Comparison of ENCODE assay signal across 19 cellular contexts in the genomic region with DNA sequence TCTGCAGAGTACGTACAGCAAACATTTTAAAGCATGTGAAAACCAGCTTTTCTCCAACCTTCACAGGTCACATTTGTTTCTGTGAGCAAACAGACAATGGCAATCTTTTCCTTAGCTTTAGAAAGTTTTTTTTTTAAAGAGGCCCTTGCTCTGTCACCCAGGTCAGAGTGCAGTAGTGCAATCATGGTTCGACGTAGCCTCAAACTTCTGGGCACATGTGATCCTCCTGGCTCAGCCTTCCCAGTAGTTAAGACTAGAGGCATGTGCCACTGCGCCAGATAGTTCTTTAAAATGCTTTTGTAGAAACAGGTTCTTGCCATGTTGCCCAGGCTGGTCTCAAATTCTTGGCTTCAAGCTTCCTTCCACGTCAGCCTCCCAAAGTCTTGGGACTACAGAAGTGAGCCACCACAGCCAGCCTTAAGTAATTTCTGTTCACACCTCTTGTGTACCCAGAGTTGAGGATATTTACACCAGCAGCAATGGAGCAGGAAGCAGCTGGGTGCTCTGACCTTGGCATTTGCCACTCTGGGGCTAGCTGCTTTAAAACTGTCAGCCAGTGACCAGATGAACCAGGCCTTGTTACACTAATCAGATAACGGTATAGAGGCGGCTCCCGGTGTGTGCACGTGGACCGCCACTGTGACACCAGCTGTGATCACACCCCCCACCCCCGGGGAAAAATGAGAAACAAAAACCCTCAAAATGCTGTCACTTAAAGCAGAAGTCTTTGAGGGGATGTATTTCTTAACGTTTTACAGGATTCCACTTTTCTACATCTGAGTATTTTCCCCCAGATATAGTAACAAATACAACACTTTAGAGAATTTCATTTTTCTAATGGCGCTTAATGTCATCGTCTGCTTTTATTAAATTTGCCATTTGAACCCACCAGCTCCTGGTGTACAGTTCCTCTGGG.
"Had no signal": no experiment of that assay in that cellular context is flagged by ENCODE, and none has a peak within 500 bp of the region (broad histone marks: within the 10 kb centered on the region; RNA-seq: fewer than 3 reads in every experiment).

No MANE protein-coding gene starts in this region.

- H3K27me3 Mint-ChIP-seq: activated T-cell treated with anti-CD3 and anti-CD28 coated beads, Interleukin-2, amount 50 U/mL, for 24 hours; brain; dendritic cell treated with granulocyte-macrophage colony-stimulating factor and Interleukin-4, amounts not matched to agents 40 ng/mL and 50 ng/mL, for 4 days; stimulated activated memory B cell treated with anti-CD40 and anti-IgM and Interleukin-4, amounts not matched to agents 10 μg/mL and 1 μg/mL and 100 μg/mL, for 72 hours had no signal

- H3K27ac ChIP-seq: lower lobe of right lung, neutrophil, right atrium auricular region, tibial nerve had no signal

- H3K36me3 ChIP-seq: lower lobe of right lung, neutrophil, right atrium auricular region had no signal

- DNase-seq: activated CD4-positive, alpha-beta T cell treated with anti-CD3 and anti-CD28 coated beads for 1 hour; activated CD4-positive, alpha-beta T cell treated with anti-CD3 and anti-CD28 coated beads, Interleukin-2, amount 50 U/mL, for 48 hours; activated CD8-positive, alpha-beta memory T cell treated with anti-CD3 and anti-CD28 coated beads, Interleukin-2, amount 10 ng/mL, durations not matched to agents 7 days and 5 days; activated effector memory CD4-positive, alpha-beta T cell treated with anti-CD3 and anti-CD28 coated beads, Interleukin-2, amount 50 U/mL, for 16 hours; activated T-cell treated with anti-CD3 and anti-CD28 coated beads, Interleukin-2, amount 50 U/mL, for 24 hours; amygdala; erythroblast; left cardiac atrium; lower lobe of right lung; naive thymus-derived CD4-positive, alpha-beta T cell; posterior cingulate gyrus; T-helper 2 cell had no signal

- H3K4me1 Mint-ChIP-seq: activated CD8-positive, alpha-beta memory T cell treated with anti-CD3 and anti-CD28 coated beads, Interleukin-2, amount 10 ng/mL, durations not matched to agents 7 days and 5 days; stimulated activated memory B cell treated with anti-CD40 and anti-IgM and Interleukin-4, amounts not matched to agents 10 μg/mL and 1 μg/mL and 100 μg/mL, for 72 hours had no signal

- H3K27ac Mint-ChIP-seq: activated CD8-positive, alpha-beta memory T cell treated with anti-CD3 and anti-CD28 coated beads, Interleukin-2, amount 10 ng/mL, durations not matched to agents 7 days and 5 days; activated naive CD4-positive, alpha-beta T cell treated with anti-CD3 and anti-CD28 coated beads, Interleukin-2, amount 50 U/mL, for 72 hours; activated T-cell treated with anti-CD3 and anti-CD28 coated beads, Interleukin-2, amount 50 U/mL, for 24 hours; dendritic cell treated with granulocyte-macrophage colony-stimulating factor and Interleukin-4, amounts not matched to agents 40 ng/mL and 50 ng/mL, for 4 days; stimulated activated memory B cell treated with anti-CD40 and anti-IgM and Interleukin-4, amounts not matched to agents 10 μg/mL and 1 μg/mL and 100 μg/mL, for 72 hours had no signal

- H3K9me3 ChIP-seq: lower lobe of right lung, right atrium auricular region, tibial nerve had no signal

- H3K4me1 ChIP-seq: lower lobe of right lung, right atrium auricular region had no signal

- H3K36me3 Mint-ChIP-seq: stimulated activated memory B cell treated with anti-CD40 and anti-IgM and Interleukin-4, amounts not matched to agents 10 μg/mL and 1 μg/mL and 100 μg/mL, for 72 hours had no signal

- H3K27me3 ChIP-seq: neutrophil, right atrium auricular region, tibial nerve had no signal

- H3K4me3 Mint-ChIP-seq: activated CD8-positive, alpha-beta memory T cell treated with anti-CD3 and anti-CD28 coated beads, Interleukin-2, amount 10 ng/mL, durations not matched to agents 7 days and 5 days; activated T-cell treated with anti-CD3 and anti-CD28 coated beads, Interleukin-2, amount 50 U/mL, for 24 hours; brain; dendritic cell treated with granulocyte-macrophage colony-stimulating factor and Interleukin-4, amounts not matched to agents 40 ng/mL and 50 ng/mL, for 4 days; naive thymus-derived CD4-positive, alpha-beta T cell; stimulated activated memory B cell treated with anti-CD40 and anti-IgM and Interleukin-4, amounts not matched to agents 10 μg/mL and 1 μg/mL and 100 μg/mL, for 72 hours had no signal

- H3K4me3 ChIP-seq: lower lobe of right lung, right atrium auricular region, tibial nerve had no signal

- ATAC-seq: activated CD8-positive, alpha-beta memory T cell treated with anti-CD3 and anti-CD28 coated beads, Interleukin-2, amount 10 ng/mL, durations not matched to agents 7 days and 5 days; activated naive CD4-positive, alpha-beta T cell treated with anti-CD3 and anti-CD28 coated beads, Interleukin-2, amount 50 U/mL, for 72 hours; lower lobe of right lung; naive thymus-derived CD4-positive, alpha-beta T cell; stimulated activated memory B cell treated with anti-CD40 and anti-IgM and Interleukin-4, amounts not matched to agents 10 μg/mL and 1 μg/mL and 100 μg/mL, for 72 hours had no signal
